ENCODE assay signal across 1 cellular context in genomic region chrX:154136627-154137161, GRCh38.
A peak's percentile ranks its signal among the peaks of the same experiment; 100 is the strongest.
TF ChIP-seq lines count a peak whose summit lies in the region.

No MANE protein-coding gene starts in this region.

TF ChIP-seq in HepG2, 621 proteins besides CTCF, POLR2A, EP300 and RAD21 (continues in another document):
- TF ChIP-seq SETDB1 (CRISPR knock-in tag; IDR thresholded peaks at IDR 0.05; ENCODE audit: borderline replicate concordance) (no peak), ARHGAP35 (CRISPR knock-in tag; IDR thresholded peaks at IDR 0.05; ENCODE audit: borderline replicate concordance) (no peak), PHB2 (IDR thresholded peaks at IDR 0.05; ENCODE audit: partially characterized antibody) (no peak), TBX3 (IDR thresholded peaks at IDR 0.05; ENCODE audit: borderline replicate concordance) (no peak), ZNF251 (CRISPR knock-in tag; IDR thresholded peaks at IDR 0.05) (no peak), ZNF788 (CRISPR knock-in tag; IDR thresholded peaks at IDR 0.05; ENCODE audit: borderline replicate concordance) (no peak), MED13 (CRISPR knock-in tag; IDR thresholded peaks at IDR 0.05) (no peak), HCFC1 (IDR thresholded peaks at IDR 0.05; ENCODE audit: low read depth, low read length) (no peak), ZNF44 (CRISPR knock-in tag; IDR thresholded peaks at IDR 0.05) (no peak), NR2F6 (IDR thresholded peaks at IDR 0.05) (no peak), NR2F6 (CRISPR knock-in tag; IDR thresholded peaks at IDR 0.05) (0 out of 2 replicates have a peak, but pooled peaks have one; percentile 30), ATF3 (CRISPR knock-in tag; IDR thresholded peaks at IDR 0.05) (no peak), ZNF609 (CRISPR knock-in tag; IDR thresholded peaks at IDR 0.05; ENCODE audit: borderline replicate concordance) (no peak), PPARG (CRISPR knock-in tag; conservative IDR thresholded peaks at IDR 0.05) (no peak), SRSF1 (optimal IDR thresholded peaks at IDR 0.05; ENCODE audit: low read depth, low read length) (no peak), SMYD3 (CRISPR knock-in tag; IDR thresholded peaks at IDR 0.05) (no peak), ZNF264 (CRISPR knock-in tag; IDR thresholded peaks at IDR 0.05) (no peak), RFX3 (CRISPR knock-in tag; IDR thresholded peaks at IDR 0.05) (no peak), ZNF747 (CRISPR knock-in tag; IDR thresholded peaks at IDR 0.05; ENCODE audit: borderline replicate concordance) (no peak), HMGXB4 (CRISPR knock-in tag; IDR thresholded peaks at IDR 0.05; ENCODE audit: borderline replicate concordance in 1 of 2, low read depth in 1 of 2) (0 out of 4 replicates have a peak, but pooled peaks of 1 of the 2 experiments have one; percentile 21), MED1 (CRISPR knock-in tag; IDR thresholded peaks at IDR 0.05) (no peak), ZFP41 (CRISPR knock-in tag; IDR thresholded peaks at IDR 0.05; ENCODE audit: borderline replicate concordance) (no peak), NFYC (CRISPR knock-in tag; IDR thresholded peaks at IDR 0.05) (no peak), GMEB1 (CRISPR knock-in tag; IDR thresholded peaks at IDR 0.05; ENCODE audit: borderline replicate concordance) (no peak), ZNF10 (CRISPR knock-in tag; IDR thresholded peaks at IDR 0.05; ENCODE audit: borderline replicate concordance, low read depth) (no peak), KLF12 (CRISPR knock-in tag; IDR thresholded peaks at IDR 0.05; ENCODE audit: borderline replicate concordance) (no peak), SCMH1 (CRISPR knock-in tag; IDR thresholded peaks at IDR 0.05; ENCODE audit: borderline replicate concordance) (no peak), GFI1 (CRISPR knock-in tag; IDR thresholded peaks at IDR 0.05; ENCODE audit: borderline replicate concordance) (0 out of 2 replicates have a peak, but pooled peaks have one; percentile 19), NFKB2 (CRISPR knock-in tag; IDR thresholded peaks at IDR 0.05; ENCODE audit: borderline replicate concordance) (no peak), ZNF598 (CRISPR knock-in tag; IDR thresholded peaks at IDR 0.05; ENCODE audit: borderline replicate concordance) (no peak), ZNF343 (CRISPR knock-in tag; IDR thresholded peaks at IDR 0.05) (no peak)
- TF ChIP-seq, protein P1, sequence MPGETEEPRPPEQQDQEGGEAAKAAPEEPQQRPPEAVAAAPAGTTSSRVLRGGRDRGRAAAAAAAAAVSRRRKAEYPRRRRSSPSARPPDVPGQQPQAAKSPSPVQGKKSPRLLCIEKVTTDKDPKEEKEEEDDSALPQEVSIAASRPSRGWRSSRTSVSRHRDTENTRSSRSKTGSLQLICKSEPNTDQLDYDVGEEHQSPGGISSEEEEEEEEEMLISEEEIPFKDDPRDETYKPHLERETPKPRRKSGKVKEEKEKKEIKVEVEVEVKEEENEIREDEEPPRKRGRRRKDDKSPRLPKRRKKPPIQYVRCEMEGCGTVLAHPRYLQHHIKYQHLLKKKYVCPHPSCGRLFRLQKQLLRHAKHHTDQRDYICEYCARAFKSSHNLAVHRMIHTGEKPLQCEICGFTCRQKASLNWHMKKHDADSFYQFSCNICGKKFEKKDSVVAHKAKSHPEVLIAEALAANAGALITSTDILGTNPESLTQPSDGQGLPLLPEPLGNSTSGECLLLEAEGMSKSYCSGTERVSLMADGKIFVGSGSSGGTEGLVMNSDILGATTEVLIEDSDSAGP (CRISPR knock-in tag; IDR thresholded peaks at IDR 0.05; ENCODE audit: borderline replicate concordance), result peak; percentile 30; the same call in 1 of the 2 replicates
- TF ChIP-seq, protein P2, sequence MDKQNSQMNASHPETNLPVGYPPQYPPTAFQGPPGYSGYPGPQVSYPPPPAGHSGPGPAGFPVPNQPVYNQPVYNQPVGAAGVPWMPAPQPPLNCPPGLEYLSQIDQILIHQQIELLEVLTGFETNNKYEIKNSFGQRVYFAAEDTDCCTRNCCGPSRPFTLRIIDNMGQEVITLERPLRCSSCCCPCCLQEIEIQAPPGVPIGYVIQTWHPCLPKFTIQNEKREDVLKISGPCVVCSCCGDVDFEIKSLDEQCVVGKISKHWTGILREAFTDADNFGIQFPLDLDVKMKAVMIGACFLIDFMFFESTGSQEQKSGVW (CRISPR knock-in tag; IDR thresholded peaks at IDR 0.05; ENCODE audit: borderline replicate concordance), result no peak
- TF ChIP-seq, protein P3, sequence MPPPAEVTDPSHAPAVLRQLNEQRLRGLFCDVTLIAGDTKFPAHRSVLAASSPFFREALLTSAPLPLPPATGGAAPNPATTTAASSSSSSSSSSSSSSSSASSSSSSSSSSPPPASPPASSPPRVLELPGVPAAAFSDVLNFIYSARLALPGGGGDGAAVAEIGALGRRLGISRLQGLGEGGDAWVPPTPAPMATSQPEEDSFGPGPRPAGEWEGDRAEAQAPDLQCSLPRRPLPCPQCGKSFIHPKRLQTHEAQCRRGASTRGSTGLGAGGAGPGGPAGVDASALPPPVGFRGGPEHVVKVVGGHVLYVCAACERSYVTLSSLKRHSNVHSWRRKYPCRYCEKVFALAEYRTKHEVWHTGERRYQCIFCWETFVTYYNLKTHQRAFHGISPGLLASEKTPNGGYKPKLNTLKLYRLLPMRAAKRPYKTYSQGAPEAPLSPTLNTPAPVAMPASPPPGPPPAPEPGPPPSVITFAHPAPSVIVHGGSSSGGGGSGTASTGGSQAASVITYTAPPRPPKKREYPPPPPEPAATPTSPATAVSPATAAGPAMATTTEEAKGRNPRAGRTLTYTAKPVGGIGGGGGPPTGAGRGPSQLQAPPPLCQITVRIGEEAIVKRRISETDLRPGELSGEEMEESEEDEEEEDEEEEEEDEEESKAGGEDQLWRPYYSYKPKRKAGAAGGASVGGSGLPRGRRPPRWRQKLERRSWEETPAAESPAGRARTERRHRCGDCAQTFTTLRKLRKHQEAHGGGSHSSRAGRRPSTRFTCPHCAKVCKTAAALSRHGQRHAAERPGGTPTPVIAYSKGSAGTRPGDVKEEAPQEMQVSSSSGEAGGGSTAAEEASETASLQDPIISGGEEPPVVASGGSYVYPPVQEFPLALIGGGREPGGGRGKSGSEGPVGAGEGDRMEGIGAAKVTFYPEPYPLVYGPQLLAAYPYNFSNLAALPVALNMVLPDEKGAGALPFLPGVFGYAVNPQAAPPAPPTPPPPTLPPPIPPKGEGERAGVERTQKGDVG (CRISPR knock-in tag; IDR thresholded peaks at IDR 0.05; ENCODE audit: borderline replicate concordance), result no peak
- TF ChIP-seq, protein P4, sequence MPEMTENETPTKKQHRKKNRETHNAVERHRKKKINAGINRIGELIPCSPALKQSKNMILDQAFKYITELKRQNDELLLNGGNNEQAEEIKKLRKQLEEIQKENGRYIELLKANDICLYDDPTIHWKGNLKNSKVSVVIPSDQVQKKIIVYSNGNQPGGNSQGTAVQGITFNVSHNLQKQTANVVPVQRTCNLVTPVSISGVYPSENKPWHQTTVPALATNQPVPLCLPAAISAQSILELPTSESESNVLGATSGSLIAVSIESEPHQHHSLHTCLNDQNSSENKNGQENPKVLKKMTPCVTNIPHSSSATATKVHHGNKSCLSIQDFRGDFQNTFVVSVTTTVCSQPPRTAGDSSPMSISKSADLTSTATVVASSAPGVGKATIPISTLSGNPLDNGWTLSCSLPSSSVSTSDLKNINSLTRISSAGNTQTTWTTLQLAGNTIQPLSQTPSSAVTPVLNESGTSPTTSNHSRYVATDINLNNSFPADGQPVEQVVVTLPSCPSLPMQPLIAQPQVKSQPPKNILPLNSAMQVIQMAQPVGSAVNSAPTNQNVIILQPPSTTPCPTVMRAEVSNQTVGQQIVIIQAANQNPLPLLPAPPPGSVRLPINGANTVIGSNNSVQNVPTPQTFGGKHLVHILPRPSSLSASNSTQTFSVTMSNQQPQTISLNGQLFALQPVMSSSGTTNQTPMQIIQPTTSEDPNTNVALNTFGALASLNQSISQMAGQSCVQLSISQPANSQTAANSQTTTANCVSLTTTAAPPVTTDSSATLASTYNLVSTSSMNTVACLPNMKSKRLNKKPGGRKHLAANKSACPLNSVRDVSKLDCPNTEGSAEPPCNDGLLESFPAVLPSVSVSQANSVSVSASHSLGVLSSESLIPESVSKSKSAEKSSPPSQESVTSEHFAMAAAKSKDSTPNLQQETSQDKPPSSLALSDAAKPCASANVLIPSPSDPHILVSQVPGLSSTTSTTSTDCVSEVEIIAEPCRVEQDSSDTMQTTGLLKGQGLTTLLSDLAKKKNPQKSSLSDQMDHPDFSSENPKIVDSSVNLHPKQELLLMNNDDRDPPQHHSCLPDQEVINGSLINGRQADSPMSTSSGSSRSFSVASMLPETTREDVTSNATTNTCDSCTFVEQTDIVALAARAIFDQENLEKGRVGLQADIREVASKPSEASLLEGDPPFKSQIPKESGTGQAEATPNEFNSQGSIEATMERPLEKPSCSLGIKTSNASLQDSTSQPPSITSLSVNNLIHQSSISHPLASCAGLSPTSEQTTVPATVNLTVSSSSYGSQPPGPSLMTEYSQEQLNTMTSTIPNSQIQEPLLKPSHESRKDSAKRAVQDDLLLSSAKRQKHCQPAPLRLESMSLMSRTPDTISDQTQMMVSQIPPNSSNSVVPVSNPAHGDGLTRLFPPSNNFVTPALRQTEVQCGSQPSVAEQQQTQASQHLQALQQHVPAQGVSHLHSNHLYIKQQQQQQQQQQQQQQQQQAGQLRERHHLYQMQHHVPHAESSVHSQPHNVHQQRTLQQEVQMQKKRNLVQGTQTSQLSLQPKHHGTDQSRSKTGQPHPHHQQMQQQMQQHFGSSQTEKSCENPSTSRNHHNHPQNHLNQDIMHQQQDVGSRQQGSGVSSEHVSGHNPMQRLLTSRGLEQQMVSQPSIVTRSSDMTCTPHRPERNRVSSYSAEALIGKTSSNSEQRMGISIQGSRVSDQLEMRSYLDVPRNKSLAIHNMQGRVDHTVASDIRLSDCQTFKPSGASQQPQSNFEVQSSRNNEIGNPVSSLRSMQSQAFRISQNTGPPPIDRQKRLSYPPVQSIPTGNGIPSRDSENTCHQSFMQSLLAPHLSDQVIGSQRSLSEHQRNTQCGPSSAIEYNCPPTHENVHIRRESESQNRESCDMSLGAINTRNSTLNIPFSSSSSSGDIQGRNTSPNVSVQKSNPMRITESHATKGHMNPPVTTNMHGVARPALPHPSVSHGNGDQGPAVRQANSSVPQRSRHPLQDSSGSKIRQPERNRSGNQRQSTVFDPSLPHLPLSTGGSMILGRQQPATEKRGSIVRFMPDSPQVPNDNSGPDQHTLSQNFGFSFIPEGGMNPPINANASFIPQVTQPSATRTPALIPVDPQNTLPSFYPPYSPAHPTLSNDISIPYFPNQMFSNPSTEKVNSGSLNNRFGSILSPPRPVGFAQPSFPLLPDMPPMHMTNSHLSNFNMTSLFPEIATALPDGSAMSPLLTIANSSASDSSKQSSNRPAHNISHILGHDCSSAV (CRISPR knock-in tag; IDR thresholded peaks at IDR 0.05; ENCODE audit: borderline replicate concordance), result no peak
